ENCODE assay signal across 9 cellular contexts in genomic region chr4:128782076-128782715, GRCh38. TPM values are rescaled to one million over a fixed set of nuclear protein-coding genes. Genes with fewer than 3 reads are reported as not detected.
A peak's percentile ranks its signal among the peaks of the same experiment; 100 is the strongest.
DNase-seq lines count a peak whose midpoint lies in the region; ATAC-seq and TF ChIP-seq lines count a peak whose summit lies in the region.
"Had no signal": no experiment of that assay in that cellular context is flagged by ENCODE, and none has a peak within 500 bp of the region (broad histone marks: within the 10 kb centered on the region; RNA-seq: fewer than 3 reads in every experiment).

No MANE protein-coding gene starts in this region.

- POLR2A ChIA-PET in activated CD8-positive, alpha-beta T cell treated with anti-CD3 and anti-CD28 coated beads, Interleukin-2, amount 10 ng/mL, durations not matched to agents 7 days and 5 days (lab: Charles Lee), result no interaction called here

- no peaks in the 10 kb centered on the region for H3K36me3 Mint-ChIP-seq in activated CD8-positive, alpha-beta T cell treated with anti-CD3 and anti-CD28 coated beads, Interleukin-2, amount 10 ng/mL, durations not matched to agents 7 days and 5 days (ENCODE audit: low read depth)
- H3K36me3 Mint-ChIP-seq: IgD-negative memory B cell had no signal

- H3K4me1 ChIP-seq in left ventricle myocardium inferior, result peaks cover under 1% of the 10 kb centered on the region

- H3K27ac Mint-ChIP-seq in activated CD8-positive, alpha-beta T cell treated with anti-CD3 and anti-CD28 coated beads, Interleukin-2, amount 10 ng/mL, durations not matched to agents 7 days and 5 days, result no peak overlapping the region

- peak; percentile 57 for ATAC-seq in HG02870 (IDR thresholded peaks at IDR 0.05; ENCODE audit: unreplicated experiment)
- peak; percentile 44 for ATAC-seq in activated CD8-positive, alpha-beta T cell treated with anti-CD3 and anti-CD28 coated beads, Interleukin-2, amount 10 ng/mL, durations not matched to agents 7 days and 5 days
- ATAC-seq in GM18519 (IDR thresholded peaks at IDR 0.05; ENCODE audit: low FRiP score, unreplicated experiment), result no peak
- no peak for ATAC-seq in HG02571 (IDR thresholded peaks at IDR 0.05; ENCODE audit: unreplicated experiment)

- H3K4me1 Mint-ChIP-seq in activated CD8-positive, alpha-beta T cell treated with anti-CD3 and anti-CD28 coated beads, Interleukin-2, amount 10 ng/mL, durations not matched to agents 7 days and 5 days (ENCODE audit: low read depth), result no peaks in the 10 kb centered on the region

- no peaks in the 10 kb centered on the region for H3K36me3 ChIP-seq in left ventricle myocardium inferior

- no peaks in the 10 kb centered on the region for H3K9me3 ChIP-seq in left ventricle myocardium inferior (replicated peaks)

- H3K27me3 ChIP-seq in left ventricle myocardium inferior (ENCODE audit: low read depth), result peaks cover 3% of the 10 kb centered on the region

- peaks cover 4% of the 10 kb centered on the region for H3K27me3 Mint-ChIP-seq in activated CD8-positive, alpha-beta T cell treated with anti-CD3 and anti-CD28 coated beads, Interleukin-2, amount 10 ng/mL, durations not matched to agents 7 days and 5 days (ENCODE audit: low read depth)
- H3K27me3 Mint-ChIP-seq: IgD-negative memory B cell had no signal

- intact Hi-C loops in left ventricle myocardium inferior (cut with micrococcal nuclease), result no loop called here

- H3K9me3 Mint-ChIP-seq in activated CD8-positive, alpha-beta T cell treated with anti-CD3 and anti-CD28 coated beads, Interleukin-2, amount 10 ng/mL, durations not matched to agents 7 days and 5 days (ENCODE audit: insufficient read depth), result no peaks in the 10 kb centered on the region
- H3K9me3 Mint-ChIP-seq: IgD-negative memory B cell had no signal

- H3K27ac ChIP-seq in left ventricle myocardium inferior (replicated peaks), result no peak overlapping the region

- DNase-seq in GM03348 (ENCODE audit: low spot score) (peak; percentile 67), left ventricle myocardium inferior (peak; percentile 29), middle frontal gyrus (ENCODE audit: extremely low spot score, low spot score) (no peak)
- peak; percentile 44 for DNase-seq in activated CD8-positive, alpha-beta T cell treated with anti-CD3 and anti-CD28 coated beads, Interleukin-2, amount 10 ng/mL, durations not matched to agents 7 days and 5 days
- peak; percentile 16 to 49 (median 43) for DNase-seq in stimulated activated CD4-positive, alpha-beta T cell treated with anti-CD3 and anti-CD28 coated beads, TNF-alpha, amount 100 ng/mL, for 4 hours (ENCODE audit: low read depth in 3 of 3)

- no peak overlapping the region for H3K4me3 ChIP-seq in left ventricle myocardium inferior

- H3K4me3 Mint-ChIP-seq in activated CD8-positive, alpha-beta T cell treated with anti-CD3 and anti-CD28 coated beads, Interleukin-2, amount 10 ng/mL, durations not matched to agents 7 days and 5 days, result no peak overlapping the region
- H3K4me3 Mint-ChIP-seq: IgD-negative memory B cell had no signal

- TF ChIP-seq CTCF in left ventricle myocardium inferior (IDR thresholded peaks at IDR 0.05; ENCODE audit: borderline replicate concordance), result peak; percentile 59

- CTCF ChIA-PET in activated CD8-positive, alpha-beta T cell treated with anti-CD3 and anti-CD28 coated beads, Interleukin-2, amount 10 ng/mL, durations not matched to agents 7 days and 5 days (lab: Charles Lee), result interaction anchor here (1.0 kb wide), 1 partner anchor 70 kb away, joined by 3 read pairs; no protein-coding TSS in a partner anchor

RNA-seq across cellular contexts. Expression of gene JADE1, which starts 27.3 kb away (rescaled TPM):
- 10 to 100 TPM; 33.5 to 36.0 TPM for total RNA-seq in activated CD8-positive, alpha-beta T cell treated with anti-CD3 and anti-CD28 coated beads, Interleukin-2, amount 10 ng/mL, durations not matched to agents 7 days and 5 days
- total RNA-seq in left ventricle myocardium inferior, result 22.1 TPM

Comparison
In these comparisons a context has a peak if more than half of its experiments do, and no peak if none do; other contexts are left out.
1. ATAC-seq: peak in HG02870 (single experiment) and activated CD8-positive, alpha-beta T cell treated with anti-CD3 and anti-CD28 coated beads, Interleukin-2, amount 10 ng/mL, durations not matched to agents 7 days and 5 days (single experiment); none in GM18519 (single experiment) and HG02571 (single experiment).